ENCODE assay signal across 11 cellular contexts in genomic region chr1:12436817-12437599, GRCh38.
DNase-seq lines count a peak whose midpoint lies in the region; ATAC-seq, FAIRE-seq and TF ChIP-seq lines count a peak whose summit lies in the region.
"Had no signal": no experiment of that assay in that cellular context is flagged by ENCODE, and none has a peak within 500 bp of the region (broad histone marks: within the 10 kb centered on the region; RNA-seq: fewer than 3 reads in every experiment).

No MANE protein-coding gene starts in this region.

- DNase-seq in HCT116 (ENCODE audit: low read depth, low spot score) (no peak), immature natural killer cell (peak in 1 of 3 donors; percentile 28), SK-N-DZ (ENCODE audit: low spot score) (no peak), GM12892 (ENCODE audit: insufficient read length) (no peak)
- no peak for DNase-seq in activated naive CD4-positive, alpha-beta T cell treated with anti-CD3 and anti-CD28 coated beads, Interleukin-2, amount 50 U/mL, for 72 hours (ENCODE audit: low spot score in 2 of 2)
- DNase-seq: central memory CD4-positive, alpha-beta T cell; left lung; NCI-H1694 had no signal

- POLR2A ChIA-PET in HCT116 (lab: Charles Lee) = interaction anchor here (0.6 kb wide), 1 partner anchor 368 kb away, joined by 5 read pairs; no protein-coding TSS in a partner anchor

- H3K4me3 ChIP-seq in ACC112 (ENCODE audit: low read depth, low read length) (no peak overlapping the region), HCT116 (replicated peaks in 1 of 2; ENCODE audit: low read depth in 1 of 2, low read length in 2 of 2) (no peak overlapping the region)
- H3K4me3 ChIP-seq: left lung had no signal

- H3K9me3 Mint-ChIP-seq in activated naive CD4-positive, alpha-beta T cell treated with anti-CD3 and anti-CD28 coated beads, Interleukin-2, amount 50 U/mL, for 72 hours = peaks cover 3 to 4% of the 10 kb centered on the region in 2 donors
- H3K9me3 Mint-ChIP-seq in immature natural killer cell = no peaks in the 10 kb centered on the region

- H3K36me3 Mint-ChIP-seq in activated naive CD4-positive, alpha-beta T cell treated with anti-CD3 and anti-CD28 coated beads, Interleukin-2, amount 50 U/mL, for 72 hours = peaks cover 17 to 43% of the 10 kb centered on the region in 2 donors
- peaks cover 0 to 6% (median 4%) of the 10 kb centered on the region in 3 donors for H3K36me3 Mint-ChIP-seq in immature natural killer cell

- peaks cover 4 to 10% (median 9%) of the 10 kb centered on the region in 3 donors for H3K27me3 Mint-ChIP-seq in immature natural killer cell (ENCODE audit: low read depth in 3 of 3)

- CTCF ChIA-PET in HCT116 (lab: Charles Lee) = no interaction called here

- no peak for TF ChIP-seq POLR2A in HCT116 (IDR thresholded peaks at IDR 0.05; ENCODE audit: borderline replicate concordance, extremely low read depth, insufficient read depth, insufficient read length)
- no peak for TF ChIP-seq POLR2A in GM12892 (IDR thresholded peaks at IDR 0.05; ENCODE audit: low read depth, low read length)

- H3K9ac ChIP-seq in HCT116 (ENCODE audit: low read length) = no peak overlapping the region

- H3K79me2 ChIP-seq in ACC112 (ENCODE audit: control insufficient read depth, insufficient read depth, low read length, unreplicated experiment) (no peaks in the 10 kb centered on the region), HCT116 (ENCODE audit: insufficient read depth, low read length) (no peaks in the 10 kb centered on the region)

- H3K27me3 ChIP-seq in ACC112 (ENCODE audit: insufficient read depth, low read length) (no peaks in the 10 kb centered on the region), HCT116 (ENCODE audit: insufficient read depth, low read length) (no peaks in the 10 kb centered on the region)
- H3K27me3 ChIP-seq: left lung had no signal

- TF ChIP-seq RAD21 in HCT116 (IDR thresholded peaks at IDR 0.05; ENCODE audit: low read depth) = no peak

- no peaks in the 10 kb centered on the region for H3K9me2 ChIP-seq in HCT116 (ENCODE audit: insufficient read depth)

- H3K36me3 ChIP-seq in ACC112 (ENCODE audit: insufficient read depth, low read length) (0 out of 2 replicates have a peak, but pooled peaks cover 5% of the 10 kb centered on the region), HCT116 (ENCODE audit: control insufficient read depth in 1 of 2, insufficient read depth in 2 of 2, low read length in 2 of 2) (no peaks in the 10 kb centered on the region; a peak in 1 of 4 replicates)

- H3K27ac Mint-ChIP-seq in activated naive CD4-positive, alpha-beta T cell treated with anti-CD3 and anti-CD28 coated beads, Interleukin-2, amount 50 U/mL, for 72 hours = peak overlapping the region; percentile 90 to 99
- peak overlapping the region; percentile 84 to 98 (median 90) for H3K27ac Mint-ChIP-seq in immature natural killer cell

- peak overlapping the region; percentile 16; the same call in 1 of the 2 replicates for H3K4me2 ChIP-seq in HCT116 (ENCODE audit: low read length)

- no TSS peak for BruUV-seq in HCT116 (replicated peaks; lab: Mats Ljungman, UMichigan)

- RAD21 ChIA-PET in HCT116 (lab: Charles Lee; ENCODE audit: low non-redundant PET in 1 of 2, low total read pairs in 2 of 2, uncharacterized antibody in 2 of 2, unreplicated experiment in 2 of 2) = no interaction called here

- H3K27ac ChIP-seq in ACC112 (ENCODE audit: low read depth, low read length) = peak overlapping the region; percentile 38; the same call in 1 of the 2 replicates
- no peak overlapping the region for H3K27ac ChIP-seq in HCT116 (ENCODE audit: low read depth, low read length)

- H2AFZ ChIP-seq in ACC112 (ENCODE audit: low read length, unreplicated experiment) (no peak overlapping the region), HCT116 (ENCODE audit: low read depth, low read length, poor library complexity, severe bottlenecking) (no peak overlapping the region)

- no peak for TF ChIP-seq CTCF in HCT116 (IDR thresholded peaks at IDR 0.05 in 2 of 3, conservative IDR thresholded peaks at IDR 0.05 in 1 of 3; ENCODE audit: borderline replicate concordance in 1 of 3, insufficient read depth in 1 of 3, low read depth in 2 of 3, low read length in 2 of 3)

- H3K9me3 ChIP-seq in HCT116 (ENCODE audit: control insufficient read depth in 1 of 2, insufficient read depth in 1 of 2, low read depth in 1 of 2, low read length in 2 of 2) = peaks cover 0 to 7% of the 10 kb centered on the region in 2 experiments; a peak in 1 of 4 replicates
- H3K9me3 ChIP-seq: left lung had no signal

- H4K20me1 ChIP-seq in HCT116 (ENCODE audit: insufficient read depth) = no peaks in the 10 kb centered on the region

- ATAC-seq in HCT116 (no peak), GM21447 (IDR thresholded peaks at IDR 0.05; ENCODE audit: unreplicated experiment) (no peak), HG03378 (IDR thresholded peaks at IDR 0.05; ENCODE audit: unreplicated experiment) (no peak)
- no peak for ATAC-seq in activated naive CD4-positive, alpha-beta T cell treated with anti-CD3 and anti-CD28 coated beads, Interleukin-2, amount 50 U/mL, for 72 hours
- ATAC-seq: left lung had no signal

- peaks cover 93% of the 10 kb centered on the region in 2 donors for H3K4me1 Mint-ChIP-seq in immature natural killer cell

- H3K4me1 ChIP-seq in ACC112 (ENCODE audit: control insufficient read depth, insufficient read depth, low read length, unreplicated experiment) = peaks cover 43% of the 10 kb centered on the region
- peaks cover 40 to 58% of the 10 kb centered on the region in 2 experiments for H3K4me1 ChIP-seq in HCT116 (ENCODE audit: control insufficient read depth in 1 of 2, insufficient read depth in 2 of 2, low read length in 2 of 2)

- no peak for FAIRE-seq in GM12892 (lab: Jason Lieb, UNC)

- H3K4me3 Mint-ChIP-seq in immature natural killer cell = peak overlapping the region; percentile 53 to 85 (median 73)

- intact Hi-C loops in HCT116 (cut with micrococcal nuclease) = no loop called here

TF ChIP-seq in HCT116, 20 proteins besides CTCF, POLR2A, EP300 and RAD21:
- no peak for TF ChIP-seq EZH2 (IDR thresholded peaks at IDR 0.05)
- TF ChIP-seq ZNF274 (IDR thresholded peaks at IDR 0.05; ENCODE audit: low read depth, low read length) = no peak
- no peak for TF ChIP-seq SRF (IDR thresholded peaks at IDR 0.05; ENCODE audit: low read depth)
- TF ChIP-seq JUND (IDR thresholded peaks at IDR 0.05) = no peak
- no peak for TF ChIP-seq YY1 (IDR thresholded peaks at IDR 0.05; ENCODE audit: extremely low read depth, insufficient replicate concordance, low read depth, low read length)
- no peak for TF ChIP-seq CBX3 (IDR thresholded peaks at IDR 0.05; ENCODE audit: low read depth)
- no peak for TF ChIP-seq MAX (IDR thresholded peaks at IDR 0.05)
- no peak for TF ChIP-seq ZFX (IDR thresholded peaks at IDR 0.05)
- TF ChIP-seq FOSL1 (IDR thresholded peaks at IDR 0.05; ENCODE audit: low read depth) = no peak
- TF ChIP-seq REST (IDR thresholded peaks at IDR 0.05; ENCODE audit: low read depth) = no peak
- TF ChIP-seq TCF7L2 (IDR thresholded peaks at IDR 0.05; ENCODE audit: borderline replicate concordance, extremely low read depth, insufficient read depth, insufficient read length) = no peak
- TF ChIP-seq SIN3A (IDR thresholded peaks at IDR 0.05; ENCODE audit: low read depth) = no peak
- no peak for TF ChIP-seq SP1 (IDR thresholded peaks at IDR 0.05; ENCODE audit: low read depth)
